Comparison of ENCODE assay signal across 8 cellular contexts in genomic region chr20:2301164-2301622, GRCh38. TPM values are rescaled to one million over a fixed set of nuclear protein-coding genes. Genes with fewer than 3 reads are reported as not detected.
DNase-seq lines count a peak whose midpoint lies in the region; ATAC-seq, FAIRE-seq and TF ChIP-seq lines count a peak whose summit lies in the region.

No MANE protein-coding gene starts in this region.

- DNase-seq in GM12892 (ENCODE audit: insufficient read length) (peak; percentile 23), RPMI8226 (peak; percentile 76), hepatocyte (ENCODE audit: low spot score) (peak; percentile 55), HPDE6-E6E7 (ENCODE audit: extremely low spot score) (no peak), cortex of kidney (lab: John Stamatoyannopoulos, UW) (no peak)
- DNase-seq in activated naive CD4-positive, alpha-beta T cell treated with Interleukin-2 at 50 U/mL for 16 hours: no peak

- no peak for TF ChIP-seq CTCF in hepatocyte (IDR thresholded peaks at IDR 0.05; ENCODE audit: poor library complexity)

- FAIRE-seq in GM12892 (lab: Jason Lieb, UNC): peak; percentile 81

- no peaks in the 10 kb centered on the region for H3K36me3 ChIP-seq in hepatocyte (replicated peaks; ENCODE audit: insufficient read depth, low read depth)

- no peaks in the 10 kb centered on the region for H4K20me1 ChIP-seq in hepatocyte (ENCODE audit: insufficient read depth, poor library complexity, severe bottlenecking)

- H3K4me1 ChIP-seq in hepatocyte (ENCODE audit: insufficient read depth): peaks cover 18% of the 10 kb centered on the region

- H3K4me2 ChIP-seq in hepatocyte: no peak overlapping the region

- no peaks in the 10 kb centered on the region for H3K9me3 ChIP-seq in hepatocyte (ENCODE audit: low read depth)

- no peak for TF ChIP-seq POLR2A in GM12892 (IDR thresholded peaks at IDR 0.05; ENCODE audit: low read depth, low read length)

- no peaks in the 10 kb centered on the region for H3K27me3 ChIP-seq in hepatocyte

- WGBS in hepatocyte (ENCODE audit: low lambda C conversion rate, missing lambda C conversion rate): 51% methylated on average over 5 of the region's 5 CpGs

- peak overlapping the region; percentile 57 for H3K27ac ChIP-seq in hepatocyte

- H2AFZ ChIP-seq in hepatocyte: no peak overlapping the region

- no peaks in the 10 kb centered on the region for H3K9me2 ChIP-seq in hepatocyte (replicated peaks; ENCODE audit: insufficient read depth)

- H3K79me2 ChIP-seq in hepatocyte: no peaks in the 10 kb centered on the region

- H3K4me3 ChIP-seq in hepatocyte: no peak overlapping the region

- ATAC-seq in HG02884 (IDR thresholded peaks at IDR 0.05; ENCODE audit: unreplicated experiment): peak; percentile 85
- no peak for ATAC-seq in HG03025 (IDR thresholded peaks at IDR 0.05; ENCODE audit: low FRiP score, unreplicated experiment)

RNA-seq across cellular contexts. Expression of gene TGM3, which starts 5.4 kb away (rescaled TPM):
- polyA plus RNA-seq in GM12892 (2012; ENCODE audit: missing spikeins): not detected
- 0.23 TPM in 1 of 2 replicates, not detected in the other for total RNA-seq in hepatocyte
- polyA plus RNA-seq in hepatocyte: 0.15 TPM in 1 of 2 replicates, not detected in the other

Comparison
In these comparisons a context has a peak if more than half of its experiments do, and no peak if none do; other contexts are left out.
1. DNase-seq: peak in GM12892 (single experiment), RPMI8226 (single experiment) and hepatocyte (single experiment); none in HPDE6-E6E7 (single experiment), activated naive CD4-positive, alpha-beta T cell treated with Interleukin-2 at 50 U/mL for 16 hours (single experiment) and cortex of kidney (single experiment).